In the genomic region with DNA sequence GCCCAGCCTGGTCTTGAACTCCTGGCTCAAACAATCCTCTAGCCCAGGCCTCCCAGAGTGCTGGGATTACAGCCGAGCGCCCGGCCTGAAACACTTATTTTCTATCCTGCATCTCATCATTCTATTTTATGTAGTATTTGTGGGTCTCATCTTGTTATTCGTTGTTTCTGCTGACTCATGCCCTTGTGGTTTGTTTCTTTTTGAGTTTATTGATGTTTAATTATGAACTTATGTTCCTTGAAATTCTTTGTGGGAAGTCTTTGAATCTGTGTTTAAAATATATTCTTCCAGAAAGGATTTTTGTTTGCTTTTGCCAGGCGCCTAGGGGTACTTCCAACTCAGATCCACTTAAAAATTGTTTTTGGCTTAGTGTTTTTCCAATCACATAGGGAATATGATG, we compare ENCODE assay signal across 1 cellular context.
TF ChIP-seq lines count a peak whose summit lies in the region.

No MANE protein-coding gene starts in this region.

TF ChIP-seq in K562, 482 proteins besides CTCF, POLR2A, EP300 and RAD21 (continued from another document):
- TF ChIP-seq, protein P1, sequence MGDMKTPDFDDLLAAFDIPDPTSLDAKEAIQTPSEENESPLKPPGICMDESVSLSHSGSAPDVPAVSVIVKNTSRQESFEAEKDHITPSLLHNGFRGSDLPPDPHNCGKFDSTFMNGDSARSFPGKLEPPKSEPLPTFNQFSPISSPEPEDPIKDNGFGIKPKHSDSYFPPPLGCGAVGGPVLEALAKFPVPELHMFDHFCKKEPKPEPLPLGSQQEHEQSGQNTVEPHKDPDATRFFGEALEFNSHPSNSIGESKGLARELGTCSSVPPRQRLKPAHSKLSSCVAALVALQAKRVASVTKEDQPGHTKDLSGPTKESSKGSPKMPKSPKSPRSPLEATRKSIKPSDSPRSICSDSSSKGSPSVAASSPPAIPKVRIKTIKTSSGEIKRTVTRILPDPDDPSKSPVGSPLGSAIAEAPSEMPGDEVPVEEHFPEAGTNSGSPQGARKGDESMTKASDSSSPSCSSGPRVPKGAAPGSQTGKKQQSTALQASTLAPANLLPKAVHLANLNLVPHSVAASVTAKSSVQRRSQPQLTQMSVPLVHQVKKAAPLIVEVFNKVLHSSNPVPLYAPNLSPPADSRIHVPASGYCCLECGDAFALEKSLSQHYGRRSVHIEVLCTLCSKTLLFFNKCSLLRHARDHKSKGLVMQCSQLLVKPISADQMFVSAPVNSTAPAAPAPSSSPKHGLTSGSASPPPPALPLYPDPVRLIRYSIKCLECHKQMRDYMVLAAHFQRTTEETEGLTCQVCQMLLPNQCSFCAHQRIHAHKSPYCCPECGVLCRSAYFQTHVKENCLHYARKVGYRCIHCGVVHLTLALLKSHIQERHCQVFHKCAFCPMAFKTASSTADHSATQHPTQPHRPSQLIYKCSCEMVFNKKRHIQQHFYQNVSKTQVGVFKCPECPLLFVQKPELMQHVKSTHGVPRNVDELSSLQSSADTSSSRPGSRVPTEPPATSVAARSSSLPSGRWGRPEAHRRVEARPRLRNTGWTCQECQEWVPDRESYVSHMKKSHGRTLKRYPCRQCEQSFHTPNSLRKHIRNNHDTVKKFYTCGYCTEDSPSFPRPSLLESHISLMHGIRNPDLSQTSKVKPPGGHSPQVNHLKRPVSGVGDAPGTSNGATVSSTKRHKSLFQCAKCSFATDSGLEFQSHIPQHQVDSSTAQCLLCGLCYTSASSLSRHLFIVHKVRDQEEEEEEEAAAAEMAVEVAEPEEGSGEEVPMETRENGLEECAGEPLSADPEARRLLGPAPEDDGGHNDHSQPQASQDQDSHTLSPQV (IDR thresholded peaks at IDR 0.05) = 0 out of 2 replicates have a peak, but pooled peaks have one; percentile 49
- TF ChIP-seq MYC (IDR thresholded peaks at IDR 0.05; ENCODE audit: low read depth, low read length) (no peak), MYC (CRISPR knock-in tag; IDR thresholded peaks at IDR 0.05; ENCODE audit: borderline replicate concordance, low read depth) (no peak), ZFPM2 (CRISPR knock-in tag; IDR thresholded peaks at IDR 0.05) (no peak), MAFG (tag; conservative IDR thresholded peaks at IDR 0.05) (peak; percentile 98), ZNF134 (CRISPR knock-in tag; conservative IDR thresholded peaks at IDR 0.05) (no peak), XRCC3 (IDR thresholded peaks at IDR 0.05) (no peak), ZKSCAN1 (IDR thresholded peaks at IDR 0.05; ENCODE audit: low read depth, low read length) (no peak), MAFF (IDR thresholded peaks at IDR 0.05; ENCODE audit: low read length) (peak; percentile 96), HNRNPK (IDR thresholded peaks at IDR 0.05; ENCODE audit: low read depth, low read length, poor library complexity, severe bottlenecking) (no peak), MCM5 (IDR thresholded peaks at IDR 0.05; ENCODE audit: low read depth) (no peak), BRD9 (IDR thresholded peaks at IDR 0.05; ENCODE audit: low read depth, partially characterized antibody) (peak; percentile 23), ZNF311 (CRISPR knock-in tag; IDR thresholded peaks at IDR 0.05) (no peak), NFE2L1 (tag; IDR thresholded peaks at IDR 0.05; ENCODE audit: borderline replicate concordance, low read depth) (peak; percentile 93), BACH1 (tag; IDR thresholded peaks at IDR 0.05) (peak; percentile 70), CSDE1 (IDR thresholded peaks at IDR 0.05) (no peak), DMBX1 (CRISPR knock-in tag; IDR thresholded peaks at IDR 0.05; ENCODE audit: borderline replicate concordance) (no peak), FOS (IDR thresholded peaks at IDR 0.05; ENCODE audit: extremely low read depth, insufficient read length) (no peak), ZNF140 (CRISPR knock-in tag; IDR thresholded peaks at IDR 0.05) (no peak), ELF1 (tag; IDR thresholded peaks at IDR 0.05) (no peak), SRSF9 (IDR thresholded peaks at IDR 0.05; ENCODE audit: borderline replicate concordance, low read depth, low read length) (no peak), RBM39 (optimal IDR thresholded peaks at IDR 0.05; ENCODE audit: low read depth, low read length) (no peak), ARID1B (IDR thresholded peaks at IDR 0.05) (peak; percentile 51), KLF10 (CRISPR knock-in tag; IDR thresholded peaks at IDR 0.05) (no peak), SMAD2 (IDR thresholded peaks at IDR 0.05; ENCODE audit: low read depth, low read length) (no peak), ZSCAN29 (IDR thresholded peaks at IDR 0.05) (no peak), DPF2 (IDR thresholded peaks at IDR 0.05) (peak; percentile 61; the same call in 1 of the 2 replicates), TBL1XR1 (IDR thresholded peaks at IDR 0.05; ENCODE audit: low read length in 2 of 2) (no peak), SMARCE1 (IDR thresholded peaks at IDR 0.05) (0 out of 2 replicates have a peak, but pooled peaks have one; percentile 60), HMGN3 (IDR thresholded peaks at IDR 0.05; ENCODE audit: borderline replicate concordance, extremely low read depth, insufficient read length, low read depth, low read length) (no peak), SAFB2 (IDR thresholded peaks at IDR 0.05; ENCODE audit: borderline replicate concordance, low read depth, low read length, severe bottlenecking) (no peak), CREB1 (IDR thresholded peaks at IDR 0.05) (no peak), CREB1 (CRISPR knock-in tag; IDR thresholded peaks at IDR 0.05) (no peak)
- TF ChIP-seq, protein P2, sequence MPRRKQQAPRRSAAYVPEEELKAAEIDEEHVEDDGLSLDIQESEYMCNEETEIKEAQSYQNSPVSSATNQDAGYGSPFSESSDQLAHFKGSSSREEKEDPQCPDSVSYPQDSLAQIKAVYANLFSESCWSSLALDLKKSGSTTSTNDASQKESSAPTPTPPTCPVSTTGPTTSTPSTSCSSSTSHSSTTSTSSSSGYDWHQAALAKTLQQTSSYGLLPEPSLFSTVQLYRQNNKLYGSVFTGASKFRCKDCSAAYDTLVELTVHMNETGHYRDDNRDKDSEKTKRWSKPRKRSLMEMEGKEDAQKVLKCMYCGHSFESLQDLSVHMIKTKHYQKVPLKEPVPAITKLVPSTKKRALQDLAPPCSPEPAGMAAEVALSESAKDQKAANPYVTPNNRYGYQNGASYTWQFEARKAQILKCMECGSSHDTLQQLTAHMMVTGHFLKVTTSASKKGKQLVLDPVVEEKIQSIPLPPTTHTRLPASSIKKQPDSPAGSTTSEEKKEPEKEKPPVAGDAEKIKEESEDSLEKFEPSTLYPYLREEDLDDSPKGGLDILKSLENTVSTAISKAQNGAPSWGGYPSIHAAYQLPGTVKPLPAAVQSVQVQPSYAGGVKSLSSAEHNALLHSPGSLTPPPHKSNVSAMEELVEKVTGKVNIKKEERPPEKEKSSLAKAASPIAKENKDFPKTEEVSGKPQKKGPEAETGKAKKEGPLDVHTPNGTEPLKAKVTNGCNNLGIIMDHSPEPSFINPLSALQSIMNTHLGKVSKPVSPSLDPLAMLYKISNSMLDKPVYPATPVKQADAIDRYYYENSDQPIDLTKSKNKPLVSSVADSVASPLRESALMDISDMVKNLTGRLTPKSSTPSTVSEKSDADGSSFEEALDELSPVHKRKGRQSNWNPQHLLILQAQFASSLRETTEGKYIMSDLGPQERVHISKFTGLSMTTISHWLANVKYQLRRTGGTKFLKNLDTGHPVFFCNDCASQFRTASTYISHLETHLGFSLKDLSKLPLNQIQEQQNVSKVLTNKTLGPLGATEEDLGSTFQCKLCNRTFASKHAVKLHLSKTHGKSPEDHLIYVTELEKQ (CRISPR knock-in tag; IDR thresholded peaks at IDR 0.05) = no peak
- TF ChIP-seq, protein P3, sequence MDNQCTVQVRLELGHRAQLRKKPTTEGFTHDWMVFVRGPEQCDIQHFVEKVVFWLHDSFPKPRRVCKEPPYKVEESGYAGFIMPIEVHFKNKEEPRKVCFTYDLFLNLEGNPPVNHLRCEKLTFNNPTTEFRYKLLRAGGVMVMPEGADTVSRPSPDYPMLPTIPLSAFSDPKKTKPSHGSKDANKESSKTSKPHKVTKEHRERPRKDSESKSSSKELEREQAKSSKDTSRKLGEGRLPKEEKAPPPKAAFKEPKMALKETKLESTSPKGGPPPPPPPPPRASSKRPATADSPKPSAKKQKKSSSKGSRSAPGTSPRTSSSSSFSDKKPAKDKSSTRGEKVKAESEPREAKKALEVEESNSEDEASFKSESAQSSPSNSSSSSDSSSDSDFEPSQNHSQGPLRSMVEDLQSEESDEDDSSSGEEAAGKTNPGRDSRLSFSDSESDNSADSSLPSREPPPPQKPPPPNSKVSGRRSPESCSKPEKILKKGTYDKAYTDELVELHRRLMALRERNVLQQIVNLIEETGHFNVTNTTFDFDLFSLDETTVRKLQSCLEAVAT (IDR thresholded peaks at IDR 0.05) = peak in 1 of 2 experiments; percentile 53; a peak in 1 of 4 replicates
- TF ChIP-seq, protein P4, sequence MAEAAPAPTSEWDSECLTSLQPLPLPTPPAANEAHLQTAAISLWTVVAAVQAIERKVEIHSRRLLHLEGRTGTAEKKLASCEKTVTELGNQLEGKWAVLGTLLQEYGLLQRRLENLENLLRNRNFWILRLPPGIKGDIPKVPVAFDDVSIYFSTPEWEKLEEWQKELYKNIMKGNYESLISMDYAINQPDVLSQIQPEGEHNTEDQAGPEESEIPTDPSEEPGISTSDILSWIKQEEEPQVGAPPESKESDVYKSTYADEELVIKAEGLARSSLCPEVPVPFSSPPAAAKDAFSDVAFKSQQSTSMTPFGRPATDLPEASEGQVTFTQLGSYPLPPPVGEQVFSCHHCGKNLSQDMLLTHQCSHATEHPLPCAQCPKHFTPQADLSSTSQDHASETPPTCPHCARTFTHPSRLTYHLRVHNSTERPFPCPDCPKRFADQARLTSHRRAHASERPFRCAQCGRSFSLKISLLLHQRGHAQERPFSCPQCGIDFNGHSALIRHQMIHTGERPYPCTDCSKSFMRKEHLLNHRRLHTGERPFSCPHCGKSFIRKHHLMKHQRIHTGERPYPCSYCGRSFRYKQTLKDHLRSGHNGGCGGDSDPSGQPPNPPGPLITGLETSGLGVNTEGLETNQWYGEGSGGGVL (CRISPR knock-in tag; IDR thresholded peaks at IDR 0.05) = no peak
- TF ChIP-seq, protein P5, sequence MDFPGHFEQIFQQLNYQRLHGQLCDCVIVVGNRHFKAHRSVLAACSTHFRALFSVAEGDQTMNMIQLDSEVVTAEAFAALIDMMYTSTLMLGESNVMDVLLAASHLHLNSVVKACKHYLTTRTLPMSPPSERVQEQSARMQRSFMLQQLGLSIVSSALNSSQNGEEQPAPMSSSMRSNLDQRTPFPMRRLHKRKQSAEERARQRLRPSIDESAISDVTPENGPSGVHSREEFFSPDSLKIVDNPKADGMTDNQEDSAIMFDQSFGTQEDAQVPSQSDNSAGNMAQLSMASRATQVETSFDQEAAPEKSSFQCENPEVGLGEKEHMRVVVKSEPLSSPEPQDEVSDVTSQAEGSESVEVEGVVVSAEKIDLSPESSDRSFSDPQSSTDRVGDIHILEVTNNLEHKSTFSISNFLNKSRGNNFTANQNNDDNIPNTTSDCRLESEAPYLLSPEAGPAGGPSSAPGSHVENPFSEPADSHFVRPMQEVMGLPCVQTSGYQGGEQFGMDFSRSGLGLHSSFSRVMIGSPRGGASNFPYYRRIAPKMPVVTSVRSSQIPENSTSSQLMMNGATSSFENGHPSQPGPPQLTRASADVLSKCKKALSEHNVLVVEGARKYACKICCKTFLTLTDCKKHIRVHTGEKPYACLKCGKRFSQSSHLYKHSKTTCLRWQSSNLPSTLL (IDR thresholded peaks at IDR 0.05) = no peak
TF ChIP-seq in K562: peak in this region for 18.
